In the genomic region with DNA sequence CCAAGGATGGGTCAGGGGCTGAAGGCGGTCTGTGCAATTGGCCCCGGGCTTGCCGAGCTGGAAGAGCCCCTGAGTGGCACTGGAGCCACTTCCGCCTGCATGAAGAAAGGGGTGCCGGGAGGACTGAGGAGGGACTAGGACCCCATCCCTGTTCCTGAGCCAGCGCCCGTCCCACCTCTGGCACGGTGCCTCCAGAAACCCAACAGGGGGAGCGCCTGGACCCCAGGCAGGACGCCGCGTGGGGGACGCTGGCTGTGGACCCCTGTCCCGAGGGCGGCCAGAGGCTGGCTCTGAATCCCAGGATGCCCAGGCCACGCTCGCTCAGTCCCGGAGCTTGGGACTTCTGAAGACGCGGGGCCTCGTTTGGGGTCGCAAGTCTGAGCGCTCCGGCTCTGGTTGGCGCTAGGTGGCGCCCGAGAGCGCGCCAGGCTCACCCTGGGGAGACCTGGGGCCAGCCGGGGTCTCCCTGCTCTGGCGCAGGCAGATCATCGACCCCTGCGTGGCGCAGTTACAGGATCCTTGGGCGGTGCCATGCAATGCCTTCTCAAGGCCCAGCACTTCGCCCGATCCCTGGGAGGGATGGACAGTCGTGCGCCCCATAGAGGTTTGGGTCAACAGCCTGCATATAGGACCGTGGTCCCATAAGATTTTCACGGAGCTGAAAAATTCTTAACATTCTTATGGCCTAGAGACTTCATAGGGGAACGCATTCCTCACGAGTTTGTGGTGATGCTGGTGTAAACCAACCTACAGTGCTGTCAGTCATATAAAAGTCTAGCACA, we compare ENCODE assay signal across 8 cellular contexts. TPM values are rescaled to one million over a fixed set of nuclear protein-coding genes. Genes with fewer than 3 reads are reported as not detected.
DNase-seq lines count a peak whose midpoint lies in the region; ATAC-seq and TF ChIP-seq lines count a peak whose summit lies in the region.

No MANE protein-coding gene starts in this region.

- H4K5ac ChIP-seq in mesendoderm (ENCODE audit: low read length), result no peak overlapping the region

- H3K79me2 ChIP-seq in mesendoderm (ENCODE audit: control insufficient read depth, insufficient read depth, low read length), result no peaks in the 10 kb centered on the region

- no peak overlapping the region for H2BK120ac ChIP-seq in mesendoderm (ENCODE audit: low read depth, low read length)

- CTCF ChIA-PET in activated CD4-positive, alpha-beta memory T cell treated with anti-CD3 and anti-CD28 coated beads for 36 hours (lab: Charles Lee), result interaction anchor here (0.6 to 5.4 kb wide), 21 partner anchors 10 to 394 kb away, joined by 3 to 43 read pairs (median 4); no protein-coding TSS in a partner anchor

- no peak overlapping the region for H2AK5ac ChIP-seq in mesendoderm (ENCODE audit: low read length)

- peaks cover 2% of the 10 kb centered on the region for H3K9me3 Mint-ChIP-seq in activated CD4-positive, alpha-beta memory T cell treated with anti-CD3 and anti-CD28 coated beads for 36 hours

- no CpG with 5 or more reads among the region's 43 CpGs for WGBS in mesendoderm (ENCODE audit: extremely low coverage, insufficient coverage, low lambda C conversion rate)

- peaks cover 1% of the 10 kb centered on the region for H3K27me3 Mint-ChIP-seq in activated CD4-positive, alpha-beta memory T cell treated with anti-CD3 and anti-CD28 coated beads for 36 hours

- ATAC-seq in GM21447 (IDR thresholded peaks at IDR 0.05; ENCODE audit: unreplicated experiment) (no peak), HG02678 (IDR thresholded peaks at IDR 0.05; ENCODE audit: unreplicated experiment) (no peak)

- H3K4me1 ChIP-seq in mesendoderm (ENCODE audit: control insufficient read depth, low read depth, low read length), result no peaks in the 10 kb centered on the region

- no peak overlapping the region for H2BK15ac ChIP-seq in mesendoderm (replicated peaks; ENCODE audit: low read depth)

- intact Hi-C loops in activated CD4-positive, alpha-beta memory T cell treated with anti-CD3 and anti-CD28 coated beads for 36 hours (cut with micrococcal nuclease), result loop anchor here (2.0 kb wide), 1 partner anchor 314 kb away; no protein-coding TSS in a partner anchor

- peak; percentile 96 for TF ChIP-seq CTCF in GM12874 (IDR thresholded peaks at IDR 0.05; ENCODE audit: insufficient read depth, low read depth, low read length)

- H3K4ac ChIP-seq in mesendoderm (ENCODE audit: low read depth, low read length), result no peak overlapping the region

- peak overlapping the region; percentile 43 for H3K9ac ChIP-seq in mesendoderm (ENCODE audit: low read length)

- no peak overlapping the region for H3K4me3 ChIP-seq in mesendoderm (ENCODE audit: low read length)

- peaks cover 3% of the 10 kb centered on the region for H3K4me1 Mint-ChIP-seq in activated CD4-positive, alpha-beta memory T cell treated with anti-CD3 and anti-CD28 coated beads for 36 hours (ENCODE audit: low read depth)

- H4K8ac ChIP-seq in mesendoderm (ENCODE audit: low read depth, low read length), result no peak overlapping the region

- POLR2A ChIA-PET in activated CD4-positive, alpha-beta memory T cell treated with anti-CD3 and anti-CD28 coated beads for 36 hours (lab: Charles Lee), result interaction anchor here (1.0 kb wide), 1 partner anchor 332 kb away, joined by 3 read pairs; no protein-coding TSS in a partner anchor

- H3K4me3 Mint-ChIP-seq in activated CD4-positive, alpha-beta memory T cell treated with anti-CD3 and anti-CD28 coated beads for 36 hours, result no peak overlapping the region

- H3K18ac ChIP-seq in mesendoderm (ENCODE audit: low read length), result no peak overlapping the region

- H3K23ac ChIP-seq in mesendoderm (ENCODE audit: low read length), result no peak overlapping the region

- peak overlapping the region; percentile 56 for H3K56ac ChIP-seq in mesendoderm (ENCODE audit: low read length)

- H3K79me1 ChIP-seq in mesendoderm (ENCODE audit: low read length), result no peaks in the 10 kb centered on the region

- no peak overlapping the region for H3K27ac ChIP-seq in mesendoderm (ENCODE audit: low read depth, low read length)

- peak overlapping the region; percentile 52 for H3K4me2 ChIP-seq in mesendoderm (ENCODE audit: low read length)

- peak; percentile 66 for DNase-seq in NCI-H146 (lab: John Stamatoyannopoulos, UW)
- peak; percentile 66 for DNase-seq in activated CD4-positive, alpha-beta memory T cell treated with anti-CD3 and anti-CD28 coated beads for 36 hours
- peak; percentile 55 for DNase-seq in effector CD4-positive, alpha-beta T cell
- DNase-seq in mesendoderm, result peak; percentile 84
- DNase-seq in stimulated activated CD8-positive, alpha-beta memory T cell treated with anti-CD3 and anti-CD28 coated beads, Interleukin-15, amount 100 ng/mL, for 48 hours (ENCODE audit: low read depth in 2 of 2), result peak; percentile 43 to 48

- H2BK5ac ChIP-seq in mesendoderm (ENCODE audit: low read length), result no peak overlapping the region

- no peaks in the 10 kb centered on the region for H3K36me3 ChIP-seq in mesendoderm (ENCODE audit: control insufficient read depth, insufficient read depth, low read length)

- no peak overlapping the region for H3K27ac Mint-ChIP-seq in activated CD4-positive, alpha-beta memory T cell treated with anti-CD3 and anti-CD28 coated beads for 36 hours

- H3K36me3 Mint-ChIP-seq in activated CD4-positive, alpha-beta memory T cell treated with anti-CD3 and anti-CD28 coated beads for 36 hours, result no peaks in the 10 kb centered on the region

- H3K27me3 ChIP-seq in mesendoderm (ENCODE audit: insufficient read depth, low read length, poor library complexity), result no peaks in the 10 kb centered on the region

RNA-seq across cellular contexts. Expression of a gene that starts 58.5 kb away (rescaled TPM):
- total RNA-seq in activated CD4-positive, alpha-beta memory T cell treated with anti-CD3 and anti-CD28 coated beads for 36 hours, result 10 to 100 TPM; 26.6 to 29.5 TPM
- polyA plus RNA-seq in mesendoderm (2013, experiment 1 of 2), result 43.5 TPM
- 43.2 TPM for polyA plus RNA-seq in mesendoderm (2013, experiment 2 of 2)
